12 cellular contexts compared by ENCODE assay signal in the genomic region with DNA sequence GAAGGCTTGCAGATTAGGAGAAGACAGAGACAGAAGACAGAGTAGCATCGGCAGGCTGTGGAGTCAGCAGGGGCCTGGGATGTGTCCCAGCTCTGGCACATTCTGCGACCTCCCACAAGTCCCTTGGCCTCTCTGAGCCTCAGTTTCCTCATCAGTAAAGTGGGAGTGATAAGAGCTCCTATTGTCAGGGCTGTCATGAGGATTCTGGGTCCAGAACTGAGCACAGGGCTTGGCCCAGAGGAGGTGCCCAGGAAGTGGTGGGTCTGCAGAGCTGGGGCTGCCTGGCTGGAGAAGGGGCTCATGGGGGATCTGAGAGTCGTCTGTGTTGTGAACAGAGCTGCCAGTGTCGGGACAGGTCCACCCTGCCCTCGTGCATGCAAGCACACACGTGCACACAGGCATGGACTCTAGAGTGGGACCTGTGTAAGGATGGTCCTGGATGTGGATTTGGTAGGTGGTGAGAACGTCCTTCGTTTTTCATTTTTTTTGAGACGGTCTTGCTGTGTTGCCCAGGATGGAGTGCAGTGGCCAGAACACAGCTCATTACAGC.
"Had no signal": no experiment of that assay in that cellular context is flagged by ENCODE, and none has a peak within 500 bp of the region (broad histone marks: within the 10 kb centered on the region; RNA-seq: fewer than 3 reads in every experiment).

No MANE protein-coding gene starts in this region.

- DNase-seq: activated CD4-positive, alpha-beta T cell treated with anti-CD3 and anti-CD28 coated beads, Interleukin-2, amount 10 ng/mL, durations not matched to agents 7 days and 5 days; activated CD8-positive, alpha-beta T cell treated with anti-CD3 and anti-CD28 coated beads, Interleukin-2, amount 10 ng/mL, durations not matched to agents 7 days and 5 days; activated naive CD8-positive, alpha-beta T cell treated with anti-CD3 and anti-CD28 coated beads, Interleukin-2, amount 10 ng/mL, durations not matched to agents 7 days and 5 days; amygdala; mesenchymal stem cell; stimulated activated CD4-positive, alpha-beta T cell treated with anti-CD3 and anti-CD28 coated beads, Interleukin-15, amount 100 ng/mL, for 24 hours; stimulated activated CD4-positive, alpha-beta T cell treated with anti-CD3 and anti-CD28 coated beads, Interleukin-2, amount 100 ng/mL, for 48 hours; upper lobe of right lung had no signal

- H3K9me3 ChIP-seq: thoracic aorta, upper lobe of right lung had no signal

- H3K36me3 ChIP-seq: thoracic aorta, upper lobe of right lung had no signal

- H3K27me3 ChIP-seq: upper lobe of right lung had no signal

- H3K4me3 ChIP-seq: skin epidermis, thoracic aorta, upper lobe of right lung had no signal

- ATAC-seq: activated CD4-positive, CD25-positive, alpha-beta regulatory T cell treated with anti-CD3 and anti-CD28 coated beads, Interleukin-2, amount 50 U/mL, for 24 hours; activated CD8-positive, alpha-beta T cell treated with anti-CD3 and anti-CD28 coated beads, Interleukin-2, amount 10 ng/mL, durations not matched to agents 7 days and 5 days; naive thymus-derived CD8-positive, alpha-beta T cell; upper lobe of right lung had no signal

- H3K27ac ChIP-seq: skin epidermis, thoracic aorta, upper lobe of right lung had no signal

- H3K4me1 ChIP-seq: upper lobe of right lung had no signal
